In genomic region chr14:21302013-21302857, GRCh38 we compare ENCODE assay signal across 16 cellular contexts. TPM values are rescaled to one million over a fixed set of nuclear protein-coding genes. Genes with fewer than 3 reads are reported as not detected.
"Had no signal": no experiment of that assay in that cellular context is flagged by ENCODE, and none has a peak within 500 bp of the region (broad histone marks: within the 10 kb centered on the region; RNA-seq: fewer than 3 reads in every experiment).

No MANE protein-coding gene starts in this region.

- H3K27ac Mint-ChIP-seq: activated naive CD8-positive, alpha-beta T cell treated with anti-CD3 and anti-CD28 coated beads for 36 hours; endodermal cell; immature natural killer cell; naive B cell; T-helper 17 cell; type B pancreatic cell had no signal

- H3K4me3 ChIP-seq: lung, right atrium auricular region had no signal

- H3K36me3 ChIP-seq: right atrium auricular region had no signal

- ATAC-seq: T-helper 17 cell had no signal

- H3K9me3 Mint-ChIP-seq: activated naive CD8-positive, alpha-beta T cell treated with anti-CD3 and anti-CD28 coated beads for 36 hours; endodermal cell; immature natural killer cell; type B pancreatic cell had no signal

- H3K27ac ChIP-seq: right atrium auricular region had no signal

- H3K27me3 ChIP-seq: right atrium auricular region had no signal

- DNase-seq: activated CD4-positive, alpha-beta T cell treated with anti-CD3 and anti-CD28 coated beads, Interleukin-2, amount 50 U/mL, for 4 hours; activated gamma-delta T cell treated with Interleukin-2 at 50 U/mL for 16 hours; activated naive CD8-positive, alpha-beta T cell treated with anti-CD3 and anti-CD28 coated beads for 36 hours; activated T-cell treated with anti-CD3 and anti-CD28 coated beads, Interleukin-2, amount 50 U/mL, for 48 hours; endodermal cell; erythroblast; immature natural killer cell; naive B cell; stimulated activated naive CD4-positive, alpha-beta T cell; substantia nigra; T-helper 17 cell had no signal

- H3K4me3 Mint-ChIP-seq: activated naive CD8-positive, alpha-beta T cell treated with anti-CD3 and anti-CD28 coated beads for 36 hours; endodermal cell had no signal

- H3K27me3 Mint-ChIP-seq: naive B cell had no signal

- H3K36me3 Mint-ChIP-seq: activated naive CD8-positive, alpha-beta T cell treated with anti-CD3 and anti-CD28 coated beads for 36 hours; immature natural killer cell; naive B cell; type B pancreatic cell had no signal

RNA-seq across cellular contexts. Expression of gene RPGRIP1, which starts 22.4 kb away (rescaled TPM):
- total RNA-seq: chondrocyte, glomerular endothelial cell had no signal
